Comparison of ENCODE assay signal across 14 cellular contexts in the genomic region with DNA sequence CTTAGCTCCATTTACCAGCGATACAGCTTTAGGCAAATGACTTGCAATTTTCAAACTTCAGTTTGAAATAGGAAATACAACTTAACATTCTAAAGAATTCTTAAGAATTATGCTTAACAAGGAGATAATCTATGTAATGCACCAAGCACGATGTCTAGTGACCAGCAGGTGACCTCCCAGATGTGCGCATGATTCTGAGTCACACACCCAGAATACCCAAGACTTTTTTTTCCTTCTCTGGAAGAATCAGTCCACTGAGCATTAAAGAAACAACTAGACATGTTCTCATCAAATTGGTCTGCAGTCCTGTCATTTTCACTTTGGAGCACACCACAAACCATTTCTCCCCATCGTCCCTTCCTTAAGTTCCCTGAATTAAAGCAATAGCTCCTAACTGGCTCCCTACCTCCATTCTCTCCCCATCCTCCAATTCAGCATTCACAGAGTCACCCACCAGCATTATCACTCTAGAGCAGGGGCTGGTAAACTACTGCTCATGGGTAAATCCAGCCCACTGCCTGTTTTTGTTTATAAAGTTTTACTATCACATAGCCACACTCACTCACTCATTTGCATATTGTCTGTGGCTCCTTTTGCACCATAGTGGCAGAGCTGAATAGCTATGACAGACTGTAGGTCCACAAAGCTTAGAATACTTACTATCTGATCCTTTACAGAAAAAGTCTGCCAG. TPM values are rescaled to one million over a fixed set of nuclear protein-coding genes. Genes with fewer than 3 reads are reported as not detected.
DNase-seq lines count a peak whose midpoint lies in the region; ATAC-seq, FAIRE-seq and TF ChIP-seq lines count a peak whose summit lies in the region.
"Had no signal": no experiment of that assay in that cellular context is flagged by ENCODE, and none has a peak within 500 bp of the region (broad histone marks: within the 10 kb centered on the region; RNA-seq: fewer than 3 reads in every experiment).

No MANE protein-coding gene starts in this region.

- 1% methylated on average over 4 of the region's 4 CpGs for WGBS in K562 (ENCODE audit: insufficient coverage, low coverage, missing lambda C conversion rate)
- 80% methylated on average over 4 of the region's 4 CpGs for WGBS in hepatocyte (ENCODE audit: low lambda C conversion rate, missing lambda C conversion rate)

- DNase-seq in A172 (ENCODE audit: low spot score), result peak; percentile 80
- peak in 1 of 4 experiments; percentile 6 for DNase-seq in K562 (ENCODE audit: extremely low read depth in 1 of 4, low spot score in 3 of 4)
- DNase-seq in hepatocyte (ENCODE audit: low spot score), result peak; percentile 30
- DNase-seq in activated T-cell treated with anti-CD3 and anti-CD28 coated beads, Interleukin-2, amount 50 U/mL, for 24 hours, result no peak
- DNase-seq in activated T-helper 1 cell treated with anti-CD3 and anti-CD28 coated beads, Interleukin-12 subunit alpha, Interleukin-12 subunit beta, Interleukin-2, Interleukin-4 antibody, amounts not matched to agents 30 ng/mL and 10 ng/mL and 1 ng/mL, durations not matched to agents 14 hours and 24 hours and 36 hours (ENCODE audit: low spot score), result no peak
- DNase-seq in NCI-H1436 treated with DMSO at 0.1 percent for 48 hours (lab: John Stamatoyannopoulos, UW), result no peak
- DNase-seq: activated CD4-positive, alpha-beta T cell treated with anti-CD3 and anti-CD28 coated beads, Interleukin-2, amount 50 U/mL, for 48 hours; activated effector memory CD4-positive, alpha-beta T cell treated with anti-CD3 and anti-CD28 coated beads, Interleukin-2, amount 50 U/mL, for 16 hours; MM.1S; stimulated activated CD4-positive, alpha-beta T cell treated with anti-CD3 and anti-CD28 coated beads, Interleukin-12 subunit alpha, Interleukin-12 subunit beta, amount 100 ng/mL, for 4 hours; T1000 had no signal

- H3K4me3 ChIP-seq in HEK293 (ENCODE audit: low read depth, low read length), result no peak overlapping the region
- no peak overlapping the region for H3K4me3 ChIP-seq in K562
- no peak overlapping the region for H3K4me3 ChIP-seq in hepatocyte

- H3K9me3 ChIP-seq in HEK293 (ENCODE audit: control insufficient read depth, insufficient read depth, low read depth, low read length) (no peaks in the 10 kb centered on the region), K562 (replicated peaks; ENCODE audit: control insufficient read depth, insufficient read depth, low read depth, low read length) (no peaks in the 10 kb centered on the region), hepatocyte (ENCODE audit: low read depth) (no peaks in the 10 kb centered on the region)

- H3K27ac Mint-ChIP-seq in activated T-cell treated with anti-CD3 and anti-CD28 coated beads, Interleukin-2, amount 50 U/mL, for 24 hours, result no peak overlapping the region
- H3K27ac Mint-ChIP-seq in activated T-helper 1 cell treated with anti-CD3 and anti-CD28 coated beads, Interleukin-12 subunit alpha, Interleukin-12 subunit beta, Interleukin-2, Interleukin-4 antibody, amounts not matched to agents 30 ng/mL and 10 ng/mL and 1 ng/mL, durations not matched to agents 14 hours and 24 hours and 36 hours, result no peak overlapping the region

- CTCF ChIA-PET in HEK293 (lab: Yijun Ruan, JAX), result interaction anchor here (0.6 to 1.9 kb wide), 6 partner anchors 14 to 82 kb away, joined by 3 to 9 read pairs (median 4); no protein-coding TSS in a partner anchor
- CTCF ChIA-PET in K562 (lab: Yijun Ruan, JAX; ENCODE audit: low intra/inter-chr PET ratio), result no interaction called here

- TF ChIP-seq CTCF in HEK293 (tag by site-specific recombination; IDR thresholded peaks at IDR 0.05) (no peak), K562 (IDR thresholded peaks at IDR 0.05 in 2 of 3, conservative IDR thresholded peaks at IDR 0.05 in 1 of 3; ENCODE audit: insufficient read depth in 2 of 3, low read depth in 1 of 3, low read length in 3 of 3) (no peak), hepatocyte (IDR thresholded peaks at IDR 0.05; ENCODE audit: poor library complexity) (no peak)

- H3K27me3 ChIP-seq in K562 (ENCODE audit: control insufficient read depth in 2 of 2, insufficient read depth in 2 of 2, low read length in 2 of 2) (peaks cover 0 to 4% of the 10 kb centered on the region in 2 experiments; a peak in 3 of 5 replicates), hepatocyte (no peaks in the 10 kb centered on the region)

- TF ChIP-seq EP300 in K562 (IDR thresholded peaks at IDR 0.05; ENCODE audit: low read length), result no peak

- no peaks in the 10 kb centered on the region for H3K4me1 ChIP-seq in HEK293 (ENCODE audit: control insufficient read depth, insufficient read depth, low read length)
- H3K4me1 ChIP-seq in K562 (replicated peaks in 1 of 2; ENCODE audit: control insufficient read depth in 2 of 2, insufficient read depth in 2 of 2, low read length in 2 of 2), result no peaks in the 10 kb centered on the region
- peaks cover 11% of the 10 kb centered on the region for H3K4me1 ChIP-seq in hepatocyte (ENCODE audit: insufficient read depth)

- POLR2A ChIA-PET in HEK293 (lab: Yijun Ruan, JAX), result interaction anchor here (0.7 to 0.9 kb wide), 2 partner anchors 13 to 14 kb away, joined by 3 to 6 read pairs; no protein-coding TSS in a partner anchor
- POLR2A ChIA-PET in K562 (lab: Yijun Ruan, JAX), result no interaction called here

- H3K9ac ChIP-seq in K562 (ENCODE audit: insufficient read depth in 1 of 2, low read depth in 2 of 2, low read length in 2 of 2), result no peak overlapping the region

- H3K4me3 Mint-ChIP-seq in activated T-cell treated with anti-CD3 and anti-CD28 coated beads, Interleukin-2, amount 50 U/mL, for 24 hours, result no peak overlapping the region
- H3K4me3 Mint-ChIP-seq in activated T-helper 1 cell treated with anti-CD3 and anti-CD28 coated beads, Interleukin-12 subunit alpha, Interleukin-12 subunit beta, Interleukin-2, Interleukin-4 antibody, amounts not matched to agents 30 ng/mL and 10 ng/mL and 1 ng/mL, durations not matched to agents 14 hours and 24 hours and 36 hours, result no peak overlapping the region

- H3K9me1 ChIP-seq in K562 (ENCODE audit: control insufficient read depth, insufficient read depth, low read length), result no peaks in the 10 kb centered on the region

- in situ Hi-C loops in K562 (cut with MboI), result no loop called here

- H3K4me2 ChIP-seq in K562 (ENCODE audit: insufficient read depth, low read length), result no peak overlapping the region
- H3K4me2 ChIP-seq in hepatocyte, result no peak overlapping the region

- BruUV-seq in K562 (replicated peaks; lab: Mats Ljungman, UMichigan), result no TSS peak

- no peaks in the 10 kb centered on the region for H3K36me3 Mint-ChIP-seq in activated T-cell treated with anti-CD3 and anti-CD28 coated beads, Interleukin-2, amount 50 U/mL, for 24 hours (ENCODE audit: low read depth)
- no peaks in the 10 kb centered on the region for H3K36me3 Mint-ChIP-seq in activated T-helper 1 cell treated with anti-CD3 and anti-CD28 coated beads, Interleukin-12 subunit alpha, Interleukin-12 subunit beta, Interleukin-2, Interleukin-4 antibody, amounts not matched to agents 30 ng/mL and 10 ng/mL and 1 ng/mL, durations not matched to agents 14 hours and 24 hours and 36 hours (ENCODE audit: low read depth)

- no peak for TF ChIP-seq POLR2A in K562 (conservative IDR thresholded peaks at IDR 0.05)

- H3K27me3 Mint-ChIP-seq in activated T-cell treated with anti-CD3 and anti-CD28 coated beads, Interleukin-2, amount 50 U/mL, for 24 hours, result peaks cover 19% of the 10 kb centered on the region
- peaks cover 4% of the 10 kb centered on the region for H3K27me3 Mint-ChIP-seq in activated T-helper 1 cell treated with anti-CD3 and anti-CD28 coated beads, Interleukin-12 subunit alpha, Interleukin-12 subunit beta, Interleukin-2, Interleukin-4 antibody, amounts not matched to agents 30 ng/mL and 10 ng/mL and 1 ng/mL, durations not matched to agents 14 hours and 24 hours and 36 hours (ENCODE audit: insufficient read depth)

- H4K20me1 ChIP-seq in K562 (replicated peaks; ENCODE audit: control insufficient read depth, insufficient read depth, low read length) (no peaks in the 10 kb centered on the region), hepatocyte (ENCODE audit: insufficient read depth, poor library complexity, severe bottlenecking) (no peaks in the 10 kb centered on the region)

- no peaks in the 10 kb centered on the region for H3K9me3 Mint-ChIP-seq in activated T-cell treated with anti-CD3 and anti-CD28 coated beads, Interleukin-2, amount 50 U/mL, for 24 hours
- no peaks in the 10 kb centered on the region for H3K9me3 Mint-ChIP-seq in activated T-helper 1 cell treated with anti-CD3 and anti-CD28 coated beads, Interleukin-12 subunit alpha, Interleukin-12 subunit beta, Interleukin-2, Interleukin-4 antibody, amounts not matched to agents 30 ng/mL and 10 ng/mL and 1 ng/mL, durations not matched to agents 14 hours and 24 hours and 36 hours

- H3K4me1 Mint-ChIP-seq in activated T-cell treated with anti-CD3 and anti-CD28 coated beads, Interleukin-2, amount 50 U/mL, for 24 hours (ENCODE audit: low read depth), result no peaks in the 10 kb centered on the region
- no peaks in the 10 kb centered on the region for H3K4me1 Mint-ChIP-seq in activated T-helper 1 cell treated with anti-CD3 and anti-CD28 coated beads, Interleukin-12 subunit alpha, Interleukin-12 subunit beta, Interleukin-2, Interleukin-4 antibody, amounts not matched to agents 30 ng/mL and 10 ng/mL and 1 ng/mL, durations not matched to agents 14 hours and 24 hours and 36 hours (ENCODE audit: low read depth)

- intact Hi-C loops in K562 (cut with micrococcal nuclease), result no loop called here
- intact Hi-C loops in activated T-helper 1 cell treated with anti-CD3 and anti-CD28 coated beads, Interleukin-12 subunit alpha, Interleukin-12 subunit beta, Interleukin-2, Interleukin-4 antibody, amounts not matched to agents 30 ng/mL and 10 ng/mL and 1 ng/mL, durations not matched to agents 14 hours and 24 hours and 36 hours (cut with micrococcal nuclease), result no loop called here

- TF ChIP-seq RAD21 in K562 (CRISPR knock-in tag; conservative IDR thresholded peaks at IDR 0.05 in 1 of 2, IDR thresholded peaks at IDR 0.05 in 1 of 2), result no peak

- no peaks in the 10 kb centered on the region for H3K79me2 ChIP-seq in K562 (ENCODE audit: control insufficient read depth, insufficient read depth, low read length)
- H3K79me2 ChIP-seq in hepatocyte, result peaks cover 3% of the 10 kb centered on the region

- no peak overlapping the region for H2AFZ ChIP-seq in K562 (ENCODE audit: low read depth, low read length)
- no peak overlapping the region for H2AFZ ChIP-seq in hepatocyte

- ATAC-seq in K562 (no peak), GM19328 (IDR thresholded peaks at IDR 0.05; ENCODE audit: unreplicated experiment) (no peak)

- no peak for FAIRE-seq in K562 (lab: Jason Lieb, UNC)
- FAIRE-seq: A204.1 had no signal

- H3K27ac ChIP-seq in HEK293 (ENCODE audit: extremely low read depth, low read depth, low read length) (no peak overlapping the region), K562 (ENCODE audit: extremely low read depth, low read depth, low read length) (no peak overlapping the region), hepatocyte (peak overlapping the region; percentile 45)

- no peaks in the 10 kb centered on the region for H3K9me2 ChIP-seq in hepatocyte (replicated peaks; ENCODE audit: insufficient read depth)

- H3K36me3 ChIP-seq in HEK293 (ENCODE audit: control insufficient read depth in 2 of 2, insufficient read depth in 1 of 2, low read length in 2 of 2) (no peaks in the 10 kb centered on the region), K562 (ENCODE audit: control insufficient read depth, insufficient read depth, low read length) (no peaks in the 10 kb centered on the region), hepatocyte (replicated peaks; ENCODE audit: insufficient read depth, low read depth) (no peaks in the 10 kb centered on the region)

RNA-seq across cellular contexts. Expression of a gene that starts 13.2 kb away (rescaled TPM):
- total RNA-seq in A172 (2014; rRNA removed; shearing (Covaris generic)), result 24.6 and 38.3 TPM in 2 replicates
- not detected in 2 replicates for total RNA-seq in K562 (2011; cell fraction: chromatin; rRNA removed; ENCODE audit: low replicate concordance)
- total RNA-seq in K562 (2011; cell fraction: nucleolus; rRNA removed), result not detected in 2 replicates
- not detected in 2 replicates for total RNA-seq in K562 (2011; cell fraction: nucleoplasm; rRNA removed)
- total RNA-seq in K562 (2014; rRNA removed) (not detected in 2 replicates), K562 (2014; rRNA removed; fragmentation: Illumina TruSeq; extraction: Trizol) (not detected in 2 replicates), K562 (2015; rRNA removed; fragmentation: Illumina TruSeq; extraction: Trizol) (not detected in 2 replicates), K562 (2021) (not detected in 2 replicates), hepatocyte (30.8 and 36.2 TPM in 2 replicates)
- polyA plus RNA-seq in K562 (2011; rRNA removed) (not detected in 2 replicates), K562 (2014; fragmentation: Illumina TruSeq; extraction: Trizol) (not detected in 2 replicates), K562 (2014; fragmentation: Nextera tagmentation; extraction: Ambion mirVana) (not detected), K562 (2014; rRNA removed) (not detected in 2 replicates), hepatocyte (15.3 and 17.2 TPM in 2 replicates)
- not detected in 2 replicates for polyA plus RNA-seq in K562 (2011; cell fraction: cytosol; rRNA removed)
- polyA plus RNA-seq in K562 (2011; cell fraction: nucleus; rRNA removed), result not detected in 2 replicates
- polyA plus RNA-seq in K562 (2012), result not detected in 2 replicates
- not detected in 2 replicates for polyA minus RNA-seq in K562 (2011; rRNA and poly(A)+ RNA removed)
- not detected in 2 replicates for polyA minus RNA-seq in K562 (2011; cell fraction: cytosol; rRNA and poly(A)+ RNA removed)
- polyA minus RNA-seq in K562 (2011; cell fraction: nucleus; rRNA and poly(A)+ RNA removed), result not detected in 2 replicates
- total RNA-seq in activated T-helper 1 cell treated with anti-CD3 and anti-CD28 coated beads, Interleukin-12 subunit alpha, Interleukin-12 subunit beta, Interleukin-2, Interleukin-4 antibody, amounts not matched to agents 30 ng/mL and 10 ng/mL and 1 ng/mL, durations not matched to agents 14 hours and 24 hours and 36 hours, result not detected in 2 replicates

Comparison
In these comparisons a context has a peak if more than half of its experiments do, and no peak if none do; other contexts are left out.
1. DNase-seq: peak in A172 (single experiment) and hepatocyte (single experiment); none in activated T-cell treated with anti-CD3 and anti-CD28 coated beads, Interleukin-2, amount 50 U/mL, for 24 hours (single experiment), activated T-helper 1 cell treated with anti-CD3 and anti-CD28 coated beads, Interleukin-12 subunit alpha, Interleukin-12 subunit beta, Interleukin-2, Interleukin-4 antibody, amounts not matched to agents 30 ng/mL and 10 ng/mL and 1 ng/mL, durations not matched to agents 14 hours and 24 hours and 36 hours (single experiment) and NCI-H1436 treated with DMSO at 0.1 percent for 48 hours (single experiment).
2. RNA of a gene that starts 13.2 kb away (total RNA-seq): 24.6 to 38.3 TPM in A172 and 30.8 to 36.2 TPM in hepatocyte; not detected in K562 and not detected in activated T-helper 1 cell treated with anti-CD3 and anti-CD28 coated beads, Interleukin-12 subunit alpha, Interleukin-12 subunit beta, Interleukin-2, Interleukin-4 antibody, amounts not matched to agents 30 ng/mL and 10 ng/mL and 1 ng/mL, durations not matched to agents 14 hours and 24 hours and 36 hours; every median in the first group is over 10 times any median in the second.